Comparison of ENCODE assay signal across 22 cellular contexts in the genomic region with DNA sequence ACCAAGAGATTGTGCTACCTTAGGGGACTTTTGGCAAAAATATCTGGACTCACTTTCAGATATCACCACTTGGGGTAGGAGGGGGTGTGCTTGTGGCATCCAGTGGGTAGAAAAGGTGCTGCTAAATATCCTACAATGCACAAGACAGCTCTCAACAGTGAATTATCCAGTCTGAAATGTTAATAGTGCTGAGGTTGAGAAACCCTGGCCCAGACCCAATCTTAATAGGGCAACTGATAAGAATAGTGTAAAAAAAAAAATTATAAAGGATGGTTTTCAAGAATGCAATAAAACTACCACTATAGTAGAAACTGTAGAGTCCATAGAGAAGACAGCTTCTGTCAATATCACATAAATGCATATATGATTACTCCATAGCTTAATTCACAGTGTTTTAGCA.
DNase-seq lines count a peak whose midpoint lies in the region; TF ChIP-seq lines count a peak whose summit lies in the region.
"Had no signal": no experiment of that assay in that cellular context is flagged by ENCODE, and none has a peak within 500 bp of the region (broad histone marks: within the 10 kb centered on the region; RNA-seq: fewer than 3 reads in every experiment).

No MANE protein-coding gene starts in this region.

- no peaks in the 10 kb centered on the region for H3K79me2 ChIP-seq in osteoblast (ENCODE audit: insufficient read depth, low read length)

- no peak overlapping the region for H2AFZ ChIP-seq in osteoblast (ENCODE audit: low read length)

- peak overlapping the region; percentile 49 for H3K27ac ChIP-seq in osteoblast (ENCODE audit: low read depth, low read length)
- H3K27ac ChIP-seq: 22Rv1; A549; BLaER1 treated with 17β-estradiol and CSF1 and Interleukin-3, amounts not matched to agents 10 nM and 100 nM; C4-2B had no signal

- H3K9me3 ChIP-seq in osteoblast (ENCODE audit: low read depth, low read length) = no peaks in the 10 kb centered on the region
- H3K9me3 ChIP-seq: A549; BLaER1 treated with 17β-estradiol and CSF1 and Interleukin-3, amounts not matched to agents 10 nM and 100 nM had no signal

- no peaks in the 10 kb centered on the region for H3K36me3 ChIP-seq in osteoblast (ENCODE audit: insufficient read depth, low read length)
- H3K36me3 ChIP-seq: BLaER1 treated with 17β-estradiol and CSF1 and Interleukin-3, amounts not matched to agents 10 nM and 100 nM had no signal

- H4K20me1 ChIP-seq in osteoblast (ENCODE audit: insufficient read depth, low read length) = no peaks in the 10 kb centered on the region
- H4K20me1 ChIP-seq: BLaER1 treated with 17β-estradiol and CSF1 and Interleukin-3, amounts not matched to agents 10 nM and 100 nM had no signal

- no peak overlapping the region for H3K4me2 ChIP-seq in osteoblast (ENCODE audit: insufficient read depth, low read length)
- H3K4me2 ChIP-seq: A549; BLaER1 treated with 17β-estradiol and CSF1 and Interleukin-3, amounts not matched to agents 10 nM and 100 nM had no signal

- DNase-seq in amniotic epithelial cell (ENCODE audit: low read depth) (peak; percentile 37), fibroblast of the aortic adventitia (ENCODE audit: low read depth) (peak; percentile 54), osteoblast (ENCODE audit: insufficient read length, low spot score, missing footprints) (no peak), NCI-H1694 treated with DMSO at 0.1 percent for 48 hours (lab: John Stamatoyannopoulos, UW) (no peak), HT-29 (ENCODE audit: low spot score) (no peak)
- DNase-seq: AML-193; CD4-positive, alpha-beta memory T cell; CD4-positive, CD25-positive, alpha-beta regulatory T cell; CD8-positive, alpha-beta memory T cell; COR-L47; DMS 273 treated with DMSO at 0.1 percent for 48 hours; DMS153; DMS53; DMS79; DND-41; EL; GDM1 had no signal

- TF ChIP-seq CTCF in fibroblast of the aortic adventitia (IDR thresholded peaks at IDR 0.05; ENCODE audit: insufficient read depth, low read length) (no peak), osteoblast (IDR thresholded peaks at IDR 0.05; ENCODE audit: extremely low read depth, low read depth, low read length) (no peak)

- H3K4me3 ChIP-seq in fibroblast of the aortic adventitia (ENCODE audit: low read depth, low read length) = no peak overlapping the region
- H3K4me3 ChIP-seq in osteoblast (ENCODE audit: insufficient read depth, low read length) = no peak overlapping the region
- H3K4me3 ChIP-seq: A549; BLaER1 treated with 17β-estradiol and CSF1 and Interleukin-3, amounts not matched to agents 10 nM and 100 nM; GM12878 had no signal

- H3K4me1 ChIP-seq in osteoblast (ENCODE audit: insufficient read depth, low read length) = peaks cover 11% of the 10 kb centered on the region
- H3K4me1 ChIP-seq: A549; BLaER1 treated with 17β-estradiol and CSF1 and Interleukin-3, amounts not matched to agents 10 nM and 100 nM had no signal

- H3K27me3 ChIP-seq in osteoblast (ENCODE audit: insufficient read depth, low read length) = no peaks in the 10 kb centered on the region
- H3K27me3 ChIP-seq: BLaER1 treated with 17β-estradiol and CSF1 and Interleukin-3, amounts not matched to agents 10 nM and 100 nM had no signal

Comparison
In these comparisons a context has a peak if more than half of its experiments do, and no peak if none do; other contexts are left out.
1. DNase-seq: peak in amniotic epithelial cell (single experiment) and fibroblast of the aortic adventitia (single experiment); none in osteoblast (single experiment), NCI-H1694 treated with DMSO at 0.1 percent for 48 hours (single experiment) and HT-29 (single experiment).